In the genomic region with DNA sequence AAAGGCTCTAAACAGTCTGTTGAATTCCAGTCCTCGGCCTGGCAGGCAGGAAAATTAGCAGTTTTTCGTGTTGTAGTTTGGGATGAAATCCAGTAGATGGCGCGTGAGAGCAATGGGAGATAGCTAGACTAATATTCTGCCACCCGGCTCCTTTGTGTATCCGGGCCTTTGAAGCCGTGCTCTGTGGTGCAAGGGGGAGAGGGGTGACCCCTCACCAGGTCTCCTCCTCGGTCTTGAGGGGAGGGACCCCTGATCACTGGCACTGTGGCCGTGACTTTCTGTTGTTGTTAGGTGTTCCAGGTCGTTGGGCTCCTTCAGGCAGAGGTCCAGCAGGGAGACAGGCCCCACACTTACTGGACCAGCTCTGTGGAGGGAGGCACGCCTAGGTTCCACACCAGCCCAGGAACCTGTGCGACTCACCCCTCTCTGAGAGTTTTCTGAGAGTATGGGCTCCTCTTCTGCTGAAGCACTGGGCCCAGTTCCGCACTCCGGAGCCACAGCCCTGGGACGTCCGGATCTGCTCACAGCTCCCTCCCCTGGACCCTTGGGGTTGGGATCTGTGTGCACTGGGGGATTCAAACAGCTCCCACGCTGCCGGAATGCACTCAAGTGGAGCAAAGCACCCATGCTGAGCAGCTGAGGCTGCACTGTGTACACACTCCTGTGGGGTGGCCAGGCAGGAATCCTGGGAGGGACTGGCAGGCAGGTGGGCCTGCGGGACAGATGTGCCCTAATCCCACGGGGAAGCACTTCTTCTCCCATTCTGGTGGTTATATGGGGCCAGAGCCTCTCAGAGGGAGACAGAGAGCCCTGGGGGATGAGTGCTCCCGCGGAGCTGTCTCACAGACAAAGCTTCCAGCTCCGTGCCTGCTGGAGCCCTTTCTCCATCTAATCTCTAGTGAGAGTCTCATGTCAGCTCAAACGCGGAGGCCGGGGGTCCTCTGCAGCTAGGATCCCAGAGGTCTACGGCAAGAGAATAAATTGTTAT, we compare ENCODE assay signal across 2 cellular contexts.
A peak's percentile ranks its signal among the peaks of the same experiment; 100 is the strongest.
TF ChIP-seq lines count a peak whose summit lies in the region.

No MANE protein-coding gene starts in this region.

TF ChIP-seq in A549, 52 proteins besides CTCF, POLR2A, EP300 and RAD21:
- TF ChIP-seq, protein P1, sequence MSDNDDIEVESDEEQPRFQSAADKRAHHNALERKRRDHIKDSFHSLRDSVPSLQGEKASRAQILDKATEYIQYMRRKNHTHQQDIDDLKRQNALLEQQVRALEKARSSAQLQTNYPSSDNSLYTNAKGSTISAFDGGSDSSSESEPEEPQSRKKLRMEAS (IDR thresholded peaks at IDR 0.05), result peak; percentile 82
- TF ChIP-seq, protein P2, sequence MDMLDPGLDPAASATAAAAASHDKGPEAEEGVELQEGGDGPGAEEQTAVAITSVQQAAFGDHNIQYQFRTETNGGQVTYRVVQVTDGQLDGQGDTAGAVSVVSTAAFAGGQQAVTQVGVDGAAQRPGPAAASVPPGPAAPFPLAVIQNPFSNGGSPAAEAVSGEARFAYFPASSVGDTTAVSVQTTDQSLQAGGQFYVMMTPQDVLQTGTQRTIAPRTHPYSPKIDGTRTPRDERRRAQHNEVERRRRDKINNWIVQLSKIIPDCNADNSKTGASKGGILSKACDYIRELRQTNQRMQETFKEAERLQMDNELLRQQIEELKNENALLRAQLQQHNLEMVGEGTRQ (IDR thresholded peaks at IDR 0.05), result no peak
- peak; percentile 18 for TF ChIP-seq MAFK (IDR thresholded peaks at IDR 0.05; ENCODE audit: partially characterized antibody)
- TF ChIP-seq EHF (CRISPR knock-in tag; IDR thresholded peaks at IDR 0.05), result no peak
- TF ChIP-seq EHMT2 (IDR thresholded peaks at IDR 0.05; ENCODE audit: low read depth), result no peak
- TF ChIP-seq NFE2L2 (conservative IDR thresholded peaks at IDR 0.05; ENCODE audit: low read length), result no peak
- TF ChIP-seq HOXB13 (CRISPR knock-in tag; IDR thresholded peaks at IDR 0.05; ENCODE audit: low read depth), result peak; percentile 54; the same call in 1 of the 2 replicates
- TF ChIP-seq SMC3 (IDR thresholded peaks at IDR 0.05), result peak; percentile 83
- TF ChIP-seq RARB (CRISPR knock-in tag; IDR thresholded peaks at IDR 0.05), result no peak
- TF ChIP-seq, protein P3, sequence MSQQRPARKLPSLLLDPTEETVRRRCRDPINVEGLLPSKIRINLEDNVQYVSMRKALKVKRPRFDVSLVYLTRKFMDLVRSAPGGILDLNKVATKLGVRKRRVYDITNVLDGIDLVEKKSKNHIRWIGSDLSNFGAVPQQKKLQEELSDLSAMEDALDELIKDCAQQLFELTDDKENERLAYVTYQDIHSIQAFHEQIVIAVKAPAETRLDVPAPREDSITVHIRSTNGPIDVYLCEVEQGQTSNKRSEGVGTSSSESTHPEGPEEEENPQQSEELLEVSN (IDR thresholded peaks at IDR 0.05; ENCODE audit: borderline replicate concordance, low read depth), result 0 out of 2 replicates have a peak, but pooled peaks have one; percentile 40
TF ChIP-seq in A549: peak in this region for 5.

TF ChIP-seq in SK-N-SH, 30 proteins besides CTCF, POLR2A, EP300 and RAD21:
- TF ChIP-seq RCOR1 (IDR thresholded peaks at IDR 0.05; ENCODE audit: low read length) (no peak), GATA2 (CRISPR knock-in tag; IDR thresholded peaks at IDR 0.05) (no peak), POLR2AphosphoS5 (IDR thresholded peaks at IDR 0.05; ENCODE audit: low read depth, low read length) (no peak), MXI1 (IDR thresholded peaks at IDR 0.05; ENCODE audit: low read depth, low read length) (no peak), RFX5 (IDR thresholded peaks at IDR 0.05; ENCODE audit: low read length) (no peak), SMC3 (IDR thresholded peaks at IDR 0.05; ENCODE audit: low read depth, low read length) (peak; percentile 73), JUND (IDR thresholded peaks at IDR 0.05) (no peak), MEF2A (IDR thresholded peaks at IDR 0.05; ENCODE audit: borderline replicate concordance, low read depth) (no peak), NRF1 (IDR thresholded peaks at IDR 0.05; ENCODE audit: low read depth, low read length) (no peak), RXRA (IDR thresholded peaks at IDR 0.05; ENCODE audit: borderline replicate concordance, low read depth) (no peak), CHD2 (IDR thresholded peaks at IDR 0.05; ENCODE audit: low read length, partially characterized antibody) (no peak)
- TF ChIP-seq, protein P1 (IDR thresholded peaks at IDR 0.05; ENCODE audit: low read depth), result peak; percentile 20; the same call in 1 of the 2 replicates
- TF ChIP-seq, protein P4, sequence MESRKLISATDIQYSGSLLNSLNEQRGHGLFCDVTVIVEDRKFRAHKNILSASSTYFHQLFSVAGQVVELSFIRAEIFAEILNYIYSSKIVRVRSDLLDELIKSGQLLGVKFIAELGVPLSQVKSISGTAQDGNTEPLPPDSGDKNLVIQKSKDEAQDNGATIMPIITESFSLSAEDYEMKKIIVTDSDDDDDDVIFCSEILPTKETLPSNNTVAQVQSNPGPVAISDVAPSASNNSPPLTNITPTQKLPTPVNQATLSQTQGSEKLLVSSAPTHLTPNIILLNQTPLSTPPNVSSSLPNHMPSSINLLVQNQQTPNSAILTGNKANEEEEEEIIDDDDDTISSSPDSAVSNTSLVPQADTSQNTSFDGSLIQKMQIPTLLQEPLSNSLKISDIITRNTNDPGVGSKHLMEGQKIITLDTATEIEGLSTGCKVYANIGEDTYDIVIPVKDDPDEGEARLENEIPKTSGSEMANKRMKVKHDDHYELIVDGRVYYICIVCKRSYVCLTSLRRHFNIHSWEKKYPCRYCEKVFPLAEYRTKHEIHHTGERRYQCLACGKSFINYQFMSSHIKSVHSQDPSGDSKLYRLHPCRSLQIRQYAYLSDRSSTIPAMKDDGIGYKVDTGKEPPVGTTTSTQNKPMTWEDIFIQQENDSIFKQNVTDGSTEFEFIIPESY (IDR thresholded peaks at IDR 0.05; ENCODE audit: borderline replicate concordance, low read depth), result no peak
- TF ChIP-seq, protein P2 (IDR thresholded peaks at IDR 0.05; ENCODE audit: borderline replicate concordance, low read depth, low read length), result no peak
- TF ChIP-seq, protein P5, sequence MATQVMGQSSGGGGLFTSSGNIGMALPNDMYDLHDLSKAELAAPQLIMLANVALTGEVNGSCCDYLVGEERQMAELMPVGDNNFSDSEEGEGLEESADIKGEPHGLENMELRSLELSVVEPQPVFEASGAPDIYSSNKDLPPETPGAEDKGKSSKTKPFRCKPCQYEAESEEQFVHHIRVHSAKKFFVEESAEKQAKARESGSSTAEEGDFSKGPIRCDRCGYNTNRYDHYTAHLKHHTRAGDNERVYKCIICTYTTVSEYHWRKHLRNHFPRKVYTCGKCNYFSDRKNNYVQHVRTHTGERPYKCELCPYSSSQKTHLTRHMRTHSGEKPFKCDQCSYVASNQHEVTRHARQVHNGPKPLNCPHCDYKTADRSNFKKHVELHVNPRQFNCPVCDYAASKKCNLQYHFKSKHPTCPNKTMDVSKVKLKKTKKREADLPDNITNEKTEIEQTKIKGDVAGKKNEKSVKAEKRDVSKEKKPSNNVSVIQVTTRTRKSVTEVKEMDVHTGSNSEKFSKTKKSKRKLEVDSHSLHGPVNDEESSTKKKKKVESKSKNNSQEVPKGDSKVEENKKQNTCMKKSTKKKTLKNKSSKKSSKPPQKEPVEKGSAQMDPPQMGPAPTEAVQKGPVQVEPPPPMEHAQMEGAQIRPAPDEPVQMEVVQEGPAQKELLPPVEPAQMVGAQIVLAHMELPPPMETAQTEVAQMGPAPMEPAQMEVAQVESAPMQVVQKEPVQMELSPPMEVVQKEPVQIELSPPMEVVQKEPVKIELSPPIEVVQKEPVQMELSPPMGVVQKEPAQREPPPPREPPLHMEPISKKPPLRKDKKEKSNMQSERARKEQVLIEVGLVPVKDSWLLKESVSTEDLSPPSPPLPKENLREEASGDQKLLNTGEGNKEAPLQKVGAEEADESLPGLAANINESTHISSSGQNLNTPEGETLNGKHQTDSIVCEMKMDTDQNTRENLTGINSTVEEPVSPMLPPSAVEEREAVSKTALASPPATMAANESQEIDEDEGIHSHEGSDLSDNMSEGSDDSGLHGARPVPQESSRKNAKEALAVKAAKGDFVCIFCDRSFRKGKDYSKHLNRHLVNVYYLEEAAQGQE (IDR thresholded peaks at IDR 0.05; ENCODE audit: low read depth, low read length), result no peak
